Comparison of ENCODE assay signal across 8 cellular contexts in the genomic region with DNA sequence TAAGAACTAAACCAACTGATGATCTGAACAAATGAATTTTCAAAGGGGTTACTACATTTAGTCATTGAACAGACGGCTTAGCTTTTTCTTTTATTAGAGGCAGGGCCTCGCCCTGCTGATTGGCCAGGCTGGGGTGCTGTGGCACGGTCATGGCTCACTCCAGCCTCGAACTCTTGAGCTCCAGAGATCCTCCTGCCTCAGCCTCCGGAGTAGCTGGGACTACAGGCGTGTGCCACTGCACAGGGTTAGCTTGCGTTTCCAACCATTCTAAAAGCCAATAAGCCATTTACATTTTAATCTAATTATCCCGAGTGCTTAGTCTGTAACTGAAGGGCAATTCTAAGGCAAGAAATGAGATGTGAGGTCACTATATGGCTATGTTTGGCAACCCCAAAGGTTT. TPM values are rescaled to one million over a fixed set of nuclear protein-coding genes. Genes with fewer than 3 reads are reported as not detected.
DNase-seq lines count a peak whose midpoint lies in the region; TF ChIP-seq lines count a peak whose summit lies in the region.

No MANE protein-coding gene starts in this region.

- H3K27ac ChIP-seq in adrenal gland (peak overlapping the region; percentile 98 to 100 (median 99)), thyroid gland (peak overlapping the region; percentile 98 to 99 (median 99))

- intact Hi-C loops in adrenal gland (cut with DNase I), result loop anchor here in 1 of 2 donors (5.0 kb wide), 1 partner anchor 104 kb away; no protein-coding TSS in a partner anchor
- intact Hi-C loops in thyroid gland (cut with DNase I), result loop anchor here (5.0 to 10.0 kb wide), 2 partner anchors 51 to 186 kb away; a partner anchor contains a TSS
- intact Hi-C loops in lower leg skin (cut with DNase I; ENCODE audit: low total_unique reads), result no loop called here

- no peaks in the 10 kb centered on the region for H3K27me3 Mint-ChIP-seq in IgD-negative memory B cell

- H3K36me3 ChIP-seq in adrenal gland (replicated peaks in 1 of 2), result no peaks in the 10 kb centered on the region
- no peaks in the 10 kb centered on the region for H3K36me3 ChIP-seq in thyroid gland

- H3K4me3 ChIP-seq in AG09309 (ENCODE audit: control insufficient read depth, low read depth, low read length) (peak overlapping the region; percentile 71), adrenal gland (peak overlapping the region in 2 of 4 donors; percentile 47 to 85), thyroid gland (replicated peaks in 1 of 3) (peak overlapping the region in 2 of 3 donors; percentile 84 to 94), lower leg skin (ENCODE audit: low read depth, poor library complexity, severe bottlenecking) (no peak overlapping the region)

- H3K27me3 ChIP-seq in adrenal gland (no peaks in the 10 kb centered on the region), thyroid gland (no peaks in the 10 kb centered on the region)

- DNase-seq in AG09309 (ENCODE audit: low read depth) (no peak), adrenal gland (peak in 1 of 7 donors; percentile 7), left kidney (ENCODE audit: low read depth, low spot score) (peak; percentile 24), thyroid gland (no peak), NCI-H526 (lab: John Stamatoyannopoulos, UW) (no peak), cerebellum (ENCODE audit: low spot score) (no peak), lower leg skin (ENCODE audit: low spot score in 2 of 2) (no peak)

- H3K4me3 Mint-ChIP-seq in IgD-negative memory B cell, result peak overlapping the region; percentile 94 to 97 (median 96)

- peaks cover 6 to 19% of the 10 kb centered on the region in 2 donors for H3K4me1 ChIP-seq in adrenal gland (replicated peaks in 1 of 2)
- peaks cover 5 to 11% of the 10 kb centered on the region in 2 donors for H3K4me1 ChIP-seq in thyroid gland

- H3K36me3 Mint-ChIP-seq in IgD-negative memory B cell, result peaks cover 3% of the 10 kb centered on the region

- WGBS in adrenal gland, 4 donors, result 36 to 55% (median 48%) methylated on average over 5 to 8 of the region's 8 CpGs
- WGBS in thyroid gland, 2 donors, result 65 to 81% methylated on average over 8 of the region's 8 CpGs
- WGBS in lower leg skin, 2 donors, result 39 to 43% methylated on average over 8 of the region's 8 CpGs

- TF ChIP-seq POLR2A in adrenal gland (IDR thresholded peaks at IDR 0.05) (no peak), thyroid gland (IDR thresholded peaks at IDR 0.05) (no peak), lower leg skin (IDR thresholded peaks at IDR 0.05) (no peak)

- H3K4me1 Mint-ChIP-seq in IgD-negative memory B cell, result peaks cover 12 to 28% (median 15%) of the 10 kb centered on the region in 3 donors

- TF ChIP-seq CTCF in AG09309 (IDR thresholded peaks at IDR 0.05; ENCODE audit: control insufficient read depth, insufficient read depth, low read depth, low read length, missing control alignments) (no peak), adrenal gland (IDR thresholded peaks at IDR 0.05) (no peak), thyroid gland (IDR thresholded peaks at IDR 0.05) (no peak), lower leg skin (IDR thresholded peaks at IDR 0.05) (no peak)

- H3K9me3 ChIP-seq in adrenal gland (replicated peaks in 1 of 3) (no peaks in the 10 kb centered on the region), thyroid gland (no peaks in the 10 kb centered on the region)

- H3K27ac Mint-ChIP-seq in IgD-negative memory B cell, result peak overlapping the region; percentile 98 to 100 (median 99)

- H3K9me3 Mint-ChIP-seq in IgD-negative memory B cell, result no peaks in the 10 kb centered on the region

RNA-seq across cellular contexts. Expression of a gene that starts 1.7 kb away (rescaled TPM):
- polyA plus RNA-seq in IgD-negative memory B cell, result 64.6 TPM
- 10 to 100 TPM; 33.8 to 77.7 (median 40.2) TPM for total RNA-seq in adrenal gland
- polyA plus RNA-seq in adrenal gland, result 10 to 100 TPM; 21.2 to 47.7 (median 29.8) TPM
- total RNA-seq in thyroid gland, result 100 to 1,000 TPM; 131 to 191 (median 141) TPM
- total RNA-seq in cerebellum, result 129 TPM
- total RNA-seq in lower leg skin, result 10 to 100 TPM; 51.6 to 92.8 (median 60.3) TPM
